ENCODE assay signal across 1 cellular context in genomic region chr10:27157150-27157549, GRCh38.
TF ChIP-seq lines count a peak whose summit lies in the region.

No MANE protein-coding gene starts in this region.

TF ChIP-seq in GM23338, 12 proteins besides CTCF, POLR2A, EP300 and RAD21 (continued from another document):
- TF ChIP-seq ZNF462 (CRISPR knock-in tag; IDR thresholded peaks at IDR 0.05): no peak
